34 cellular contexts compared by ENCODE assay signal in the genomic region with DNA sequence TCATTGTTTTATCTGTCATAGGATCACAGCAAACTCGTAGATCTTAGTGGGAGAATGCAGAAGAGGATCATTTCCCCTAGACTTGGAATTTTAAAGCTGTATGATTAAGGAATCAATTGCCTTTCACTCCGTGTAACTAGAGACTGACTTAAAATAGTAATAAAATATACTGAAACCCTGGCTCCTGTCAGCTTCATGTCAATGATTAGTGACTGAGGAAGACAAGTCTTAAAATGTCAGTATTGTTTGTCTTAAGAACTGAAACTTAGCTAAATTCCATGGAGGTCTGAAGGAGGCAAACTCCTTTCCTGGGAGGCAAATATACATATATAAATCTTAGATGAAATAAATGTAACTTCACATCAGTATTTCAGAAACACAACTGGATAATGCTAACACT.
"Had no signal": no experiment of that assay in that cellular context is flagged by ENCODE, and none has a peak within 500 bp of the region (broad histone marks: within the 10 kb centered on the region; RNA-seq: fewer than 3 reads in every experiment).

No MANE protein-coding gene starts in this region.

- H3K27me3 ChIP-seq: MG63 had no signal

- H3K9ac ChIP-seq: KMS-11 had no signal

- DNase-seq: Karpas-422, Kasumi-1, KG1, MG63, MM.1S, MV-4-11, NCI-H1048, NCI-H1092, NCI-H1092 treated with DMSO at 0.1 percent for 48 hours, NCI-H1105, NCI-H1105 treated with DMSO at 0.1 percent for 48 hours, NCI-H1417, NCI-H1417 treated with DMSO at 0.1 percent for 48 hours, NCI-H1436, NCI-H1436 treated with DMSO at 0.1 percent for 48 hours, NCI-H146, NCI-H1694, NCI-H1694 treated with DMSO at 0.1 percent for 48 hours, NCI-H187, NCI-H187 treated with DMSO at 0.1 percent for 48 hours, NCI-H1930, NCI-H2029, NCI-H2029 treated with DMSO at 0.1 percent for 48 hours, NCI-H2081, NCI-H2081 treated with DMSO at 0.1 percent for 48 hours, NCI-H2107, NCI-H2171, NCI-H2171 treated with DMSO at 0.1 percent for 48 hours, NCI-H2227 treated with DMSO at 0.1 percent for 48 hours, NCI-H226, NCI-H345, NCI-H446, NCI-H446 treated with DMSO at 0.1 percent for 48 hours had no signal

- H3K27ac ChIP-seq: KMS-11 had no signal

- H3K36me3 ChIP-seq: MG63 had no signal

- H3K9me3 ChIP-seq: MG63 had no signal

- H3K4me3 ChIP-seq: MG63 had no signal

- H3K4me2 ChIP-seq: KMS-11 had no signal
